12 cellular contexts compared by ENCODE assay signal in the genomic region with DNA sequence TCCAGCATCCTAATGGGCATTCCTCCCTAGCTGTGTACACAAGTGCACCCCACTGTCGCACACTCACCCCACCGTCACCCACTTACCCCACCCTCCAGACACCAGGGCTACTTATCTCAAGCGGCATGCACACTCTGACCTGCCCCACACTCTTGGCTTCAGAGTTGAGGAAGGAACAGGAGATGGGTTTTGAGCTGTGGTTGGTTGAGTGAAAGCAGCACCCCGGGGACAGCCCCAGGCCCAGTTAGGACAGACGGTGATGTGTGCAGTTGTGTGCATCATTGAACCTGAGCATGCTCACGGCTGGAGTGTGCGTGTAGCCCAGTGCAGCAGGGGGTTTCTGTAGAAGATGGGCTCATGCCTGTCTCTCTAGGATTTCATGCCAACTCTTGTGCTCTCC. TPM values are rescaled to one million over a fixed set of nuclear protein-coding genes. Genes with fewer than 3 reads are reported as not detected.
DNase-seq lines count a peak whose midpoint lies in the region; ATAC-seq, FAIRE-seq and TF ChIP-seq lines count a peak whose summit lies in the region.
"Had no signal": no experiment of that assay in that cellular context is flagged by ENCODE, and none has a peak within 500 bp of the region (broad histone marks: within the 10 kb centered on the region; RNA-seq: fewer than 3 reads in every experiment).

No MANE protein-coding gene starts in this region.

- H3K27ac ChIP-seq in HepG2 (ENCODE audit: extremely low read length, insufficient read depth, low read length) (peak overlapping the region; percentile 62), right lobe of liver (no peak overlapping the region), gastroesophageal sphincter (peak overlapping the region in 3 of 4 donors; percentile 14 to 85 (median 79)), esophagus muscularis mucosa (replicated peaks in 1 of 4) (peak overlapping the region in 2 of 4 donors; percentile 8 to 91)

- no peak for FAIRE-seq in HepG2 (lab: Jason Lieb, UNC)

- POLR2A ChIA-PET in HepG2 (lab: Yijun Ruan, JAX): interaction anchor here (0.7 to 1.3 kb wide), 5 partner anchors 9 to 240 kb away, joined by 3 to 8 read pairs (median 3); partner anchors contain the start of genes AHNAK and ZBTB3

- TF ChIP-seq EP300 in HepG2 (IDR thresholded peaks at IDR 0.05; ENCODE audit: low read depth in 2 of 2, low read length in 2 of 2) (no peak), HepG2 (CRISPR knock-in tag; IDR thresholded peaks at IDR 0.05; ENCODE audit: borderline replicate concordance) (no peak), gastroesophageal sphincter (IDR thresholded peaks at IDR 0.05) (no peak), esophagus muscularis mucosa (IDR thresholded peaks at IDR 0.05) (no peak)

- peaks cover 1% of the 10 kb centered on the region for H3K36me3 Mint-ChIP-seq in IgD-negative memory B cell

- H3K4me1 ChIP-seq in HepG2 (ENCODE audit: insufficient read depth, low read length) (peaks cover 77% of the 10 kb centered on the region), right lobe of liver (peaks cover 0 to 15% (median 4%) of the 10 kb centered on the region in 4 donors), gastroesophageal sphincter (peaks cover 0 to 89% (median 5%) of the 10 kb centered on the region in 3 donors), esophagus muscularis mucosa (peaks cover 31 to 84% (median 68%) of the 10 kb centered on the region in 4 donors)

- in situ Hi-C loops in HepG2 (cut with HindIII; ENCODE audit: extremely low pct_ligation_motif_present, low pct_unique_long_range_greater_than_20kb): no loop called here

- no peaks in the 10 kb centered on the region for H3K9me3 Mint-ChIP-seq in IgD-negative memory B cell
- H3K9me3 Mint-ChIP-seq: central memory CD8-positive, alpha-beta T cell had no signal

- H2AFZ ChIP-seq in HepG2 (ENCODE audit: low read length): no peak overlapping the region

- WGBS in HepG2 (ENCODE audit: low lambda C conversion rate): 87% methylated on average over 7 of the region's 7 CpGs
- 93% methylated on average over 5 of the region's 7 CpGs for WGBS in right lobe of liver (ENCODE audit: insufficient coverage, low coverage, low lambda C conversion rate, missing lambda C conversion rate)
- 100% methylated on average over 1 of the region's 7 CpGs; no CpG with 5 or more reads in 1 of the 2 donors for WGBS in gastroesophageal sphincter (ENCODE audit: low coverage in 1 of 2), 2 donors
- WGBS in esophagus muscularis mucosa: 78% methylated on average over 6 of the region's 7 CpGs

- peak overlapping the region; percentile 1 to 90 (median 88) for H3K27ac Mint-ChIP-seq in IgD-negative memory B cell

- CTCF ChIA-PET in HepG2 (lab: Yijun Ruan, JAX; ENCODE audit: low intra/inter-chr PET ratio, low total read pairs): no interaction called here

- intact Hi-C loops in HepG2 (cut with micrococcal nuclease; ENCODE audit: unreplicated experiment) (no loop called here), right lobe of liver (cut with DNase I) (no loop called here), esophagus muscularis mucosa (cut with DNase I) (no loop called here)

- H3K4me3 ChIP-seq in HepG2 (replicated peaks in 1 of 3; ENCODE audit: insufficient read depth in 1 of 3, low read depth in 2 of 3, low read length in 3 of 3): no peak overlapping the region
- H3K4me3 ChIP-seq in right lobe of liver: no peak overlapping the region
- no peak overlapping the region for H3K4me3 ChIP-seq in gastroesophageal sphincter
- H3K4me3 ChIP-seq in esophagus muscularis mucosa: no peak overlapping the region

- 0 out of 4 replicates have a peak, but pooled peaks of 1 of the 2 experiments have one; percentile 16 for TF ChIP-seq POLR2A in HepG2 (IDR thresholded peaks at IDR 0.05; ENCODE audit: insufficient read depth in 1 of 2, low read depth in 2 of 2, low read length in 2 of 2)
- no peak for TF ChIP-seq POLR2A in right lobe of liver (IDR thresholded peaks at IDR 0.05)
- TF ChIP-seq POLR2A in gastroesophageal sphincter (IDR thresholded peaks at IDR 0.05): no peak
- no peak for TF ChIP-seq POLR2A in esophagus muscularis mucosa (IDR thresholded peaks at IDR 0.05; ENCODE audit: low read depth)

- H3K79me2 ChIP-seq in HepG2 (ENCODE audit: insufficient read depth, low read length): no peaks in the 10 kb centered on the region

- no peaks in the 10 kb centered on the region for H3K9me3 ChIP-seq in HepG2 (ENCODE audit: low read length)
- no peaks in the 10 kb centered on the region for H3K9me3 ChIP-seq in right lobe of liver
- no peaks in the 10 kb centered on the region for H3K9me3 ChIP-seq in gastroesophageal sphincter
- no peaks in the 10 kb centered on the region for H3K9me3 ChIP-seq in esophagus muscularis mucosa

- peaks cover 4 to 13% (median 5%) of the 10 kb centered on the region in 3 donors for H3K4me1 Mint-ChIP-seq in IgD-negative memory B cell

- H3K36me3 ChIP-seq in HepG2 (replicated peaks in 1 of 2; ENCODE audit: control insufficient read depth in 1 of 2, insufficient read depth in 2 of 2, low read length in 2 of 2) (peaks cover 9 to 23% of the 10 kb centered on the region in 2 experiments; a peak in 4 of 5 replicates), right lobe of liver (peaks cover 0 to 9% (median 1%) of the 10 kb centered on the region in 4 donors), gastroesophageal sphincter (peaks cover 0 to 51% of the 10 kb centered on the region in 2 donors), esophagus muscularis mucosa (peaks cover 27 to 58% (median 56%) of the 10 kb centered on the region in 4 donors)

- BruUV-seq in HepG2 (replicated peaks; lab: Mats Ljungman, UMichigan): no TSS peak

- TF ChIP-seq CTCF in HepG2 (CRISPR knock-in tag; IDR thresholded peaks at IDR 0.05) (no peak), right lobe of liver (IDR thresholded peaks at IDR 0.05) (no peak), gastroesophageal sphincter (IDR thresholded peaks at IDR 0.05) (no peak), esophagus muscularis mucosa (IDR thresholded peaks at IDR 0.05) (no peak)

- ATAC-seq in HepG2: peak; percentile 13
- no peak for ATAC-seq in right lobe of liver
- no peak for ATAC-seq in gastroesophageal sphincter
- no peak for ATAC-seq in GM21381 (IDR thresholded peaks at IDR 0.05; ENCODE audit: unreplicated experiment)
- ATAC-seq in GM21737 (IDR thresholded peaks at IDR 0.05; ENCODE audit: unreplicated experiment): no peak

- H3K27me3 ChIP-seq in HepG2 (ENCODE audit: control insufficient read depth in 1 of 2, insufficient read depth in 2 of 2, low read length in 2 of 2) (no peaks in the 10 kb centered on the region), right lobe of liver (no peaks in the 10 kb centered on the region), gastroesophageal sphincter (no peaks in the 10 kb centered on the region), esophagus muscularis mucosa (no peaks in the 10 kb centered on the region)

- H3K4me3 Mint-ChIP-seq in IgD-negative memory B cell: no peak overlapping the region
- H3K4me3 Mint-ChIP-seq: central memory CD8-positive, alpha-beta T cell had no signal

- no peak for TF ChIP-seq RAD21 in HepG2 (CRISPR knock-in tag; IDR thresholded peaks at IDR 0.05)

- no peaks in the 10 kb centered on the region for H3K27me3 Mint-ChIP-seq in IgD-negative memory B cell
- H3K27me3 Mint-ChIP-seq: central memory CD8-positive, alpha-beta T cell had no signal

- H3K9ac ChIP-seq in HepG2 (ENCODE audit: insufficient read depth, low read depth, low read length): no peak overlapping the region

- DNase-seq in HepG2 (ENCODE audit: low spot score) (no peak), right lobe of liver (no peak), SW 1271 (lab: John Stamatoyannopoulos, UW) (no peak), esophagus muscularis mucosa (ENCODE audit: extremely low spot score) (no peak)
- DNase-seq: AML-193; NCI-H510A treated with DMSO at 0.1 percent for 48 hours; stimulated activated CD4-positive, alpha-beta T cell treated with anti-CD3 and anti-CD28 coated beads, Interleukin-4, amount 100 ng/mL, for 24 hours had no signal

- H3K4me2 ChIP-seq in HepG2 (ENCODE audit: low read depth, low read length): no peak overlapping the region

- 0 out of 2 replicates have a peak, but pooled peaks cover 6% of the 10 kb centered on the region for H4K20me1 ChIP-seq in HepG2 (ENCODE audit: insufficient read depth, low read length)

RNA-seq across cellular contexts. Expression of gene AHNAK, which starts 32.5 kb away (rescaled TPM):
- 25.0 and 40.6 TPM in 2 replicates for total RNA-seq in HepG2 (2016; rRNA removed; fragmentation: Illumina TruSeq; extraction: Trizol)
- 2.9 and 3.7 TPM in 2 replicates for total RNA-seq in HepG2 (2016; cell fraction: cytosol; rRNA removed; fragmentation: Illumina TruSeq; extraction: Trizol; ENCODE audit: low read depth)
- 23.2 and 34.7 TPM in 2 replicates for total RNA-seq in HepG2 (2016; cell fraction: insoluble cytoplasmic fraction; rRNA removed; fragmentation: Illumina TruSeq; extraction: Trizol)
- 6.6 and 7.4 TPM in 2 replicates for total RNA-seq in HepG2 (2016; cell fraction: membrane; rRNA removed; fragmentation: Illumina TruSeq; extraction: Trizol)
- total RNA-seq in HepG2 (2016; cell fraction: nucleus; rRNA removed; fragmentation: Illumina TruSeq; extraction: Trizol): 76.4 and 80.4 TPM in 2 replicates
- polyA plus RNA-seq in HepG2 (2011; rRNA removed): 22.8 and 23.4 TPM in 2 replicates
- polyA plus RNA-seq in HepG2 (2011; cell fraction: cytosol; rRNA removed): 14.7 and 20.1 TPM in 2 replicates
- 57.1 and 57.5 TPM in 2 replicates for polyA plus RNA-seq in HepG2 (2011; cell fraction: nucleus; rRNA removed)
- polyA plus RNA-seq in HepG2 (2012): 55.5 and 61.9 TPM in 2 replicates
- polyA plus RNA-seq in HepG2 (2016; cell fraction: cytosol; fragmentation: Illumina TruSeq; extraction: Trizol; ENCODE audit: low read depth): 0.98 and 1.1 TPM in 2 replicates
- polyA plus RNA-seq in HepG2 (2016; cell fraction: insoluble cytoplasmic fraction; fragmentation: Illumina TruSeq; extraction: Trizol; ENCODE audit: low read depth): 11.6 and 12.9 TPM in 2 replicates
- 2.0 and 2.1 TPM in 2 replicates for polyA plus RNA-seq in HepG2 (2016; cell fraction: membrane; fragmentation: Illumina TruSeq; extraction: Trizol; ENCODE audit: low read depth)
- 33.5 and 38.4 TPM in 2 replicates for polyA plus RNA-seq in HepG2 (2016; cell fraction: nucleus; fragmentation: Illumina TruSeq; extraction: Trizol; ENCODE audit: insufficient read depth, low read depth)
- polyA minus RNA-seq in HepG2 (2011; rRNA and poly(A)+ RNA removed; ENCODE audit: low replicate concordance): 99.6 and 234 TPM in 2 replicates
- 122 and 157 TPM in 2 replicates for polyA minus RNA-seq in HepG2 (2011; cell fraction: cytosol; rRNA and poly(A)+ RNA removed)
- polyA minus RNA-seq in HepG2 (2011; cell fraction: nucleus; rRNA and poly(A)+ RNA removed): 192 and 213 TPM in 2 replicates
- total RNA-seq in right lobe of liver: 100 to 1,000 TPM in 4 of 6 experiments, 10 to 100 TPM in 2; 91.0 to 180 (median 113) TPM
- polyA plus RNA-seq in IgD-negative memory B cell: 107 TPM
- 1,000 to 10,000 TPM; 1,348 to 2,181 (median 1,745) TPM for total RNA-seq in gastroesophageal sphincter
- 1,000 to 10,000 TPM; 1,278 to 2,374 (median 1,866) TPM for total RNA-seq in esophagus muscularis mucosa

RNA-seq across cellular contexts. Expression of gene EEF1G, which starts 59.5 kb away (rescaled TPM):
- total RNA-seq in HepG2 (2016; rRNA removed; fragmentation: Illumina TruSeq; extraction: Trizol) (1,787 and 2,092 TPM in 2 replicates), right lobe of liver (100 to 1,000 TPM; 442 to 450 (median 449) TPM), gastroesophageal sphincter (1,000 to 10,000 TPM; 1,070 to 1,712 (median 1,374) TPM), esophagus muscularis mucosa (1,000 to 10,000 TPM; 1,068 to 1,537 (median 1,375) TPM)
- 2,019 and 2,497 TPM in 2 replicates for total RNA-seq in HepG2 (2016; cell fraction: cytosol; rRNA removed; fragmentation: Illumina TruSeq; extraction: Trizol; ENCODE audit: low read depth)
- 1,856 and 2,038 TPM in 2 replicates for total RNA-seq in HepG2 (2016; cell fraction: insoluble cytoplasmic fraction; rRNA removed; fragmentation: Illumina TruSeq; extraction: Trizol)
- total RNA-seq in HepG2 (2016; cell fraction: membrane; rRNA removed; fragmentation: Illumina TruSeq; extraction: Trizol): 4,333 and 4,899 TPM in 2 replicates
- 776 and 846 TPM in 2 replicates for total RNA-seq in HepG2 (2016; cell fraction: nucleus; rRNA removed; fragmentation: Illumina TruSeq; extraction: Trizol)
- polyA plus RNA-seq in HepG2 (2011; rRNA removed) (1,819 and 2,144 TPM in 2 replicates), IgD-negative memory B cell (1,657 TPM)
- polyA plus RNA-seq in HepG2 (2011; cell fraction: cytosol; rRNA removed): 2,392 and 2,528 TPM in 2 replicates
- polyA plus RNA-seq in HepG2 (2011; cell fraction: nucleus; rRNA removed): 525 and 588 TPM in 2 replicates
- polyA plus RNA-seq in HepG2 (2012): 1,720 and 1,805 TPM in 2 replicates
- polyA plus RNA-seq in HepG2 (2016; cell fraction: cytosol; fragmentation: Illumina TruSeq; extraction: Trizol; ENCODE audit: low read depth): 2,631 and 2,980 TPM in 2 replicates
- 2,163 and 2,164 TPM in 2 replicates for polyA plus RNA-seq in HepG2 (2016; cell fraction: insoluble cytoplasmic fraction; fragmentation: Illumina TruSeq; extraction: Trizol; ENCODE audit: low read depth)
- 4,391 and 4,816 TPM in 2 replicates for polyA plus RNA-seq in HepG2 (2016; cell fraction: membrane; fragmentation: Illumina TruSeq; extraction: Trizol; ENCODE audit: low read depth)
- polyA plus RNA-seq in HepG2 (2016; cell fraction: nucleus; fragmentation: Illumina TruSeq; extraction: Trizol; ENCODE audit: insufficient read depth, low read depth): 1,221 and 1,290 TPM in 2 replicates
- 1,467 and 2,851 TPM in 2 replicates for polyA minus RNA-seq in HepG2 (2011; rRNA and poly(A)+ RNA removed; ENCODE audit: low replicate concordance)
- polyA minus RNA-seq in HepG2 (2011; cell fraction: cytosol; rRNA and poly(A)+ RNA removed): 835 and 903 TPM in 2 replicates
- 177 and 251 TPM in 2 replicates for polyA minus RNA-seq in HepG2 (2011; cell fraction: nucleus; rRNA and poly(A)+ RNA removed)

Comparison
In these comparisons a context has a peak if more than half of its experiments do, and no peak if none do; other contexts are left out.
1. H3K27ac ChIP-seq: peak in HepG2 (single experiment) and gastroesophageal sphincter (3 of 4); none in right lobe of liver (0 of 3).
2. RNA of gene AHNAK, which starts 32.5 kb away (total RNA-seq): 1,278 to 2,374 TPM in esophagus muscularis mucosa and 1,348 to 2,181 TPM in gastroesophageal sphincter; 91.0 to 180 TPM in right lobe of liver and 2.9 to 80.4 TPM in HepG2; every median in the first group is over 4 times any median in the second.